ENCODE assay signal across 2 cellular contexts in the genomic region with DNA sequence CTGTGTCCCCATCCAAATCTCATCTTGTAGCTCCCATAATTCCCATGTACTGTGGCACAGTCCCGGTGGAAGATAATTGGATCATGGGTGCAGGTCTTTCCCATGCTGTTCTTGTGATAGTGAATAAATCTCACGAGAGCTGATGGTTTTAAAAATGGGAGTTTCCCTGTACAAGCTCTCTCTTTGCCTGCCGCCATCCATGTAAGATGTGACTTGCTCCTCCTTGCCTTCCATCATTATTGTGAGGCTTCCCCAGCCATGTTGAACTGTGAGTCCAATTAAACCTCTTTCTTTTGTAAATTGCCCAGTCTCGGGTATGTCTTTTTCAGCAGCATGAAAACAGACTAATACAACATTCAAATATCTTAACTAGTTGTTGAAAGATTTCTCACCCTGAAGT. TPM values are rescaled to one million over a fixed set of nuclear protein-coding genes. Genes with fewer than 3 reads are reported as not detected.
"Had no signal": no experiment of that assay in that cellular context is flagged by ENCODE, and none has a peak within 500 bp of the region (broad histone marks: within the 10 kb centered on the region; RNA-seq: fewer than 3 reads in every experiment).

No MANE protein-coding gene starts in this region.

RNA-seq across cellular contexts. Expression of a gene that starts 10.8 kb away (rescaled TPM):
- total RNA-seq: G401 had no signal

RNA-seq across cellular contexts. Expression of a gene that starts 32.8 kb away (rescaled TPM):
- total RNA-seq: G401, GM12878 had no signal
- polyA plus RNA-seq: GM12878 had no signal
